29 cellular contexts compared by ENCODE assay signal in genomic region chr1:34009340-34009975, GRCh38.
"Had no signal": no experiment of that assay in that cellular context is flagged by ENCODE, and none has a peak within 500 bp of the region (broad histone marks: within the 10 kb centered on the region; RNA-seq: fewer than 3 reads in every experiment).

No MANE protein-coding gene starts in this region.

- ATAC-seq: activated T-helper 17 cell treated with anti-CD3 and anti-CD28 coated beads, Interleukin-2, amount 50 U/mL, for 72 hours; effector memory CD8-positive, alpha-beta T cell; gastroesophageal sphincter; heart left ventricle; stimulated activated naive B cell treated with anti-CD40 and anti-IgM and Interleukin-4, amounts not matched to agents 10 μg/mL and 1 μg/mL and 100 μg/mL, for 72 hours; T-cell had no signal

- DNase-seq: activated CD4-positive, alpha-beta T cell treated with anti-CD3 and anti-CD28 coated beads, Interleukin-2, amount 10 ng/mL, durations not matched to agents 7 days and 5 days; activated CD4-positive, CD25-positive, alpha-beta regulatory T cell treated with anti-CD3 and anti-CD28 coated beads, Interleukin-2, amount 50 U/mL, for 72 hours; activated T-cell treated with anti-CD3 and anti-CD28 coated beads, Interleukin-2, amount 50 U/mL, for 1 hour; adrenal gland; dorsolateral prefrontal cortex; effector memory CD8-positive, alpha-beta T cell; esophagus squamous epithelium; heart left ventricle; kidney; nephron progenitor cell; nucleus accumbens; posterior cingulate gyrus; sigmoid colon; stimulated activated CD4-positive, alpha-beta T cell treated with anti-CD3 and anti-CD28 coated beads, Interleukin-2, amount 100 ng/mL, for 48 hours; stimulated activated CD8-positive, alpha-beta memory T cell treated with anti-CD3 and anti-CD28 coated beads, Interleukin-4, amount 100 ng/mL, for 48 hours; stimulated activated naive B cell treated with anti-CD40 and anti-IgM and Interleukin-4, amounts not matched to agents 10 μg/mL and 1 μg/mL and 100 μg/mL, for 72 hours; T-cell; WERI-Rb-1 had no signal

- H3K36me3 Mint-ChIP-seq: activated naive CD8-positive, alpha-beta T cell; stimulated activated naive B cell treated with anti-CD40 and anti-IgM and Interleukin-4, amounts not matched to agents 10 μg/mL and 1 μg/mL and 100 μg/mL, for 72 hours; T-cell; type B pancreatic cell had no signal

- H3K4me1 Mint-ChIP-seq: activated CD4-positive, alpha-beta T cell treated with anti-CD3 and anti-CD28 coated beads, Interleukin-2, amount 10 ng/mL, durations not matched to agents 7 days and 5 days; activated T-helper 17 cell treated with anti-CD3 and anti-CD28 coated beads, Interleukin-2, amount 50 U/mL, for 72 hours; central memory CD8-positive, alpha-beta T cell; nephron progenitor cell; stimulated activated naive B cell treated with anti-CD40 and anti-IgM and Interleukin-4, amounts not matched to agents 10 μg/mL and 1 μg/mL and 100 μg/mL, for 72 hours; T-cell had no signal

- H3K27ac Mint-ChIP-seq: activated CD4-positive, alpha-beta T cell treated with anti-CD3 and anti-CD28 coated beads, Interleukin-2, amount 10 ng/mL, durations not matched to agents 7 days and 5 days; activated naive CD8-positive, alpha-beta T cell; activated T-helper 17 cell treated with anti-CD3 and anti-CD28 coated beads, Interleukin-2, amount 50 U/mL, for 72 hours; effector memory CD8-positive, alpha-beta T cell; stimulated activated naive B cell treated with anti-CD40 and anti-IgM and Interleukin-4, amounts not matched to agents 10 μg/mL and 1 μg/mL and 100 μg/mL, for 72 hours; T-cell; T-helper 2 cell treated with Interferon-gamma antibody and Interleukin-4, amounts not matched to agents 5 μg/mL and 100 μg/mL, for 36 hours; type B pancreatic cell had no signal

- H3K27me3 Mint-ChIP-seq: activated CD4-positive, alpha-beta T cell treated with anti-CD3 and anti-CD28 coated beads, Interleukin-2, amount 10 ng/mL, durations not matched to agents 7 days and 5 days had no signal

- H3K4me3 ChIP-seq: adrenal gland, ascending aorta, breast epithelium, dorsolateral prefrontal cortex, esophagus squamous epithelium, gastroesophageal sphincter, heart left ventricle, sigmoid colon, smooth muscle cell, vagina had no signal

- FAIRE-seq: colon, kidney had no signal

- H3K4me3 Mint-ChIP-seq: activated CD4-positive, alpha-beta T cell treated with anti-CD3 and anti-CD28 coated beads, Interleukin-2, amount 10 ng/mL, durations not matched to agents 7 days and 5 days; activated naive CD8-positive, alpha-beta T cell; activated T-helper 17 cell treated with anti-CD3 and anti-CD28 coated beads, Interleukin-2, amount 50 U/mL, for 72 hours; central memory CD8-positive, alpha-beta T cell; effector memory CD8-positive, alpha-beta T cell; nephron progenitor cell; stimulated activated naive B cell treated with anti-CD40 and anti-IgM and Interleukin-4, amounts not matched to agents 10 μg/mL and 1 μg/mL and 100 μg/mL, for 72 hours; T-cell; T-helper 2 cell treated with Interferon-gamma antibody and Interleukin-4, amounts not matched to agents 5 μg/mL and 100 μg/mL, for 36 hours; type B pancreatic cell had no signal

- H3K9me3 Mint-ChIP-seq: activated CD4-positive, alpha-beta T cell treated with anti-CD3 and anti-CD28 coated beads, Interleukin-2, amount 10 ng/mL, durations not matched to agents 7 days and 5 days; activated T-helper 17 cell treated with anti-CD3 and anti-CD28 coated beads, Interleukin-2, amount 50 U/mL, for 72 hours; central memory CD8-positive, alpha-beta T cell; effector memory CD8-positive, alpha-beta T cell; nephron progenitor cell; T-cell; T-helper 2 cell treated with Interferon-gamma antibody and Interleukin-4, amounts not matched to agents 5 μg/mL and 100 μg/mL, for 36 hours; type B pancreatic cell had no signal
